ENCODE assay signal across 12 cellular contexts in the genomic region with DNA sequence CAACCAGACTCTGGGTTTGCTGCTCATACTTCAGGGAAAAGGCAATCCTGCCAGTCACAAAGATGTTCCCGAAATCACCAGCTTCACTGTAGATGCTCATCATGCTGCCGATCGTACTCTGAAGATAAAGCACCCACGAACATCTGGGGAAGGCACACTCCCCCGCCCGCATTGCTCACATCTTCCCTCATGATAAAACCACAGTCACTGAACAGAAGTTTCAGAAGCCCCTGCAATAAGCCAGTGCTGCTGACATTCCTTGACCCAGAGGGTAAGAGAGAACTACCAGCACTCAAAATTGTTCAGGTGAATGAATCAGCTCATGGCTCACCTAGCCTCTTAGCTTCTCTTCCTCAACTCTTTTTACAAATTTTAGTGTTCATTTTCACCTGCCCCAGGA. TPM values are rescaled to one million over a fixed set of nuclear protein-coding genes. Genes with fewer than 3 reads are reported as not detected.
A peak's percentile ranks its signal among the peaks of the same experiment; 100 is the strongest.
DNase-seq lines count a peak whose midpoint lies in the region; ATAC-seq, FAIRE-seq and TF ChIP-seq lines count a peak whose summit lies in the region.
"Had no signal": no experiment of that assay in that cellular context is flagged by ENCODE, and none has a peak within 500 bp of the region (broad histone marks: within the 10 kb centered on the region; RNA-seq: fewer than 3 reads in every experiment).

No MANE protein-coding gene starts in this region.

- H3K36me3 ChIP-seq in keratinocyte (ENCODE audit: control insufficient read depth in 2 of 2, extremely low read depth in 1 of 2, insufficient read depth in 2 of 2, low read length in 2 of 2) = no peaks in the 10 kb centered on the region
- H3K36me3 ChIP-seq: prostate gland had no signal

- no peak overlapping the region for H3K9ac ChIP-seq in keratinocyte (ENCODE audit: control insufficient read depth, extremely low read depth, insufficient read depth, low read length)

- ATAC-seq in GM19023 (IDR thresholded peaks at IDR 0.05; ENCODE audit: unreplicated experiment) (peak; percentile 33), GM21576 (IDR thresholded peaks at IDR 0.05; ENCODE audit: unreplicated experiment) (peak; percentile 40), HG03432 (IDR thresholded peaks at IDR 0.05; ENCODE audit: unreplicated experiment) (peak; percentile 67), left colon (no peak)
- ATAC-seq: activated CD8-positive, alpha-beta memory T cell treated with anti-CD3 and anti-CD28 coated beads, Interleukin-2, amount 10 ng/mL, durations not matched to agents 7 days and 5 days had no signal

- no peaks in the 10 kb centered on the region for H4K20me1 ChIP-seq in keratinocyte (ENCODE audit: control insufficient read depth, extremely low read depth, insufficient read depth, low read length)

- no peak overlapping the region for H3K27ac ChIP-seq in keratinocyte (ENCODE audit: control insufficient read depth, insufficient read depth, low read length)
- H3K27ac ChIP-seq: prostate gland had no signal

- intact Hi-C loops in left colon (cut with DNase I, micrococcal nuclease) = loop anchor here (2.0 to 10.0 kb wide), 2 partner anchors 78 to 82 kb away; no protein-coding TSS in a partner anchor

- H3K4me3 ChIP-seq in keratinocyte (ENCODE audit: control insufficient read depth in 2 of 3, extremely low read depth in 1 of 3, insufficient read depth in 2 of 3, low read depth in 1 of 3, low read length in 3 of 3) = no peak overlapping the region
- H3K4me3 ChIP-seq: prostate gland had no signal

- peak; percentile 5 for FAIRE-seq in keratinocyte (lab: Jason Lieb, UNC)
- FAIRE-seq: frontal cortex had no signal

- no peak overlapping the region for H3K4me2 ChIP-seq in keratinocyte (ENCODE audit: control insufficient read depth, extremely low read depth, insufficient read depth, low read depth, low read length)

- no peaks in the 10 kb centered on the region for H3K79me2 ChIP-seq in keratinocyte (ENCODE audit: control insufficient read depth, insufficient read depth, low read length)

- dilution Hi-C loops in keratinocyte (cut with MboI; ENCODE audit: extremely low pct_ligation_motif_present, low sequenced_read_pairs) = no loop called here

- DNase-seq in keratinocyte (ENCODE audit: low read depth, low spot score) = no peak
- no peak for DNase-seq in activated gamma-delta T cell (lab: John Stamatoyannopoulos, UW)
- DNase-seq in left colon = no peak
- no peak for DNase-seq in COR-L47 (lab: John Stamatoyannopoulos, UW)
- DNase-seq: activated CD8-positive, alpha-beta memory T cell treated with anti-CD3 and anti-CD28 coated beads, Interleukin-2, amount 10 ng/mL, durations not matched to agents 7 days and 5 days; cerebellar nuclear complex; mesenchymal stem cell had no signal

- H3K27me3 ChIP-seq in keratinocyte (ENCODE audit: control insufficient read depth, extremely low read depth, insufficient read depth, low read length) = no peaks in the 10 kb centered on the region

- H3K4me1 ChIP-seq in keratinocyte (ENCODE audit: control insufficient read depth, extremely low read depth, insufficient read depth, low read length) = no peaks in the 10 kb centered on the region
- H3K4me1 ChIP-seq: prostate gland had no signal

- no peak overlapping the region for H2AFZ ChIP-seq in keratinocyte (ENCODE audit: control insufficient read depth, low read length)

- TF ChIP-seq CTCF in keratinocyte (optimal IDR thresholded peaks at IDR 0.05 in 1 of 3, IDR thresholded peaks at IDR 0.05 in 1 of 3, conservative IDR thresholded peaks at IDR 0.05 in 1 of 3; ENCODE audit: extremely low read depth in 1 of 3, insufficient read depth in 2 of 3, low read length in 3 of 3) = no peak

- no peaks in the 10 kb centered on the region for H3K9me3 ChIP-seq in keratinocyte (ENCODE audit: control insufficient read depth, low read depth, low read length)
- H3K9me3 ChIP-seq: prostate gland had no signal

- no peaks in the 10 kb centered on the region for H3K9me1 ChIP-seq in keratinocyte (ENCODE audit: control insufficient read depth, extremely low read depth, insufficient read depth, low read length)

RNA-seq across cellular contexts. Expression of gene SRPX2, which starts 43.1 kb away (rescaled TPM):
- polyA plus RNA-seq in keratinocyte = 3.9 to 6.1 TPM (median 4.0 TPM) in 3 replicates
- 1.6 TPM for polyA plus RNA-seq in keratinocyte (2011; ENCODE audit: low read depth)
- 1.3 and 1.4 TPM in 2 replicates for polyA plus RNA-seq in keratinocyte (2011; cell fraction: cytosol; rRNA removed)
- 6.4 and 8.4 TPM in 2 replicates for polyA plus RNA-seq in keratinocyte (2011; cell fraction: nucleus; rRNA removed)
- polyA plus RNA-seq in keratinocyte (2012; ENCODE audit: low replicate concordance) = 0.25 and 2.6 TPM in 2 replicates
- 4.0 to 7.0 TPM (median 5.1 TPM) in 3 replicates for polyA minus RNA-seq in keratinocyte
- polyA minus RNA-seq in keratinocyte (2011; cell fraction: cytosol; rRNA and poly(A)+ RNA removed) = 2.5 TPM
- 3.5 and 6.4 TPM in 2 replicates for polyA minus RNA-seq in keratinocyte (2011; cell fraction: nucleus; rRNA and poly(A)+ RNA removed)
- total RNA-seq in left colon = 10 to 100 TPM in 1 of 2 donors, 1 to 10 TPM in 1; 4.5 to 10.5 TPM
- total RNA-seq: activated CD8-positive, alpha-beta memory T cell treated with anti-CD3 and anti-CD28 coated beads, Interleukin-2, amount 10 ng/mL, durations not matched to agents 7 days and 5 days had no signal

RNA-seq across cellular contexts. Expression of gene SYTL4, which starts 44.8 kb away (rescaled TPM):
- 0.40 to 1.2 TPM (median 0.87 TPM) in 3 replicates for polyA plus RNA-seq in keratinocyte
- 0.40 TPM for polyA plus RNA-seq in keratinocyte (2011; ENCODE audit: low read depth)
- polyA plus RNA-seq in keratinocyte (2011; cell fraction: cytosol; rRNA removed) = 0.43 and 1.1 TPM in 2 replicates
- 2.6 and 2.7 TPM in 2 replicates for polyA plus RNA-seq in keratinocyte (2011; cell fraction: nucleus; rRNA removed)
- polyA plus RNA-seq in keratinocyte (2012; ENCODE audit: low replicate concordance) = 0.59 and 2.1 TPM in 2 replicates
- polyA minus RNA-seq in keratinocyte = 0.20 to 1.1 TPM (median 0.29 TPM) in 3 replicates
- polyA minus RNA-seq in keratinocyte (2011; cell fraction: cytosol; rRNA and poly(A)+ RNA removed) = not detected
- 0.63 and 1.0 TPM in 2 replicates for polyA minus RNA-seq in keratinocyte (2011; cell fraction: nucleus; rRNA and poly(A)+ RNA removed)
- total RNA-seq in left colon = 10 to 100 TPM; 48.0 to 52.5 TPM
- total RNA-seq: activated CD8-positive, alpha-beta memory T cell treated with anti-CD3 and anti-CD28 coated beads, Interleukin-2, amount 10 ng/mL, durations not matched to agents 7 days and 5 days had no signal

RNA-seq across cellular contexts. Expression of gene TSPAN6, which starts 50.5 kb away (rescaled TPM):
- polyA plus RNA-seq in keratinocyte = 17.9 to 24.3 TPM (median 19.2 TPM) in 3 replicates
- 10.2 TPM for polyA plus RNA-seq in keratinocyte (2011; ENCODE audit: low read depth)
- polyA plus RNA-seq in keratinocyte (2011; cell fraction: cytosol; rRNA removed) = 13.5 and 23.2 TPM in 2 replicates
- polyA plus RNA-seq in keratinocyte (2011; cell fraction: nucleus; rRNA removed) = 17.8 and 24.0 TPM in 2 replicates
- 14.5 and 16.9 TPM in 2 replicates for polyA plus RNA-seq in keratinocyte (2012; ENCODE audit: low replicate concordance)
- 2.9 to 14.9 TPM (median 13.2 TPM) in 3 replicates for polyA minus RNA-seq in keratinocyte
- polyA minus RNA-seq in keratinocyte (2011; cell fraction: cytosol; rRNA and poly(A)+ RNA removed) = 10.6 TPM
- polyA minus RNA-seq in keratinocyte (2011; cell fraction: nucleus; rRNA and poly(A)+ RNA removed) = 7.1 and 12.2 TPM in 2 replicates
- 100 to 1,000 TPM in 1 of 2 donors, 10 to 100 TPM in 1; 93.9 to 154 TPM for total RNA-seq in left colon
- total RNA-seq: activated CD8-positive, alpha-beta memory T cell treated with anti-CD3 and anti-CD28 coated beads, Interleukin-2, amount 10 ng/mL, durations not matched to agents 7 days and 5 days had no signal
